In the genomic region with DNA sequence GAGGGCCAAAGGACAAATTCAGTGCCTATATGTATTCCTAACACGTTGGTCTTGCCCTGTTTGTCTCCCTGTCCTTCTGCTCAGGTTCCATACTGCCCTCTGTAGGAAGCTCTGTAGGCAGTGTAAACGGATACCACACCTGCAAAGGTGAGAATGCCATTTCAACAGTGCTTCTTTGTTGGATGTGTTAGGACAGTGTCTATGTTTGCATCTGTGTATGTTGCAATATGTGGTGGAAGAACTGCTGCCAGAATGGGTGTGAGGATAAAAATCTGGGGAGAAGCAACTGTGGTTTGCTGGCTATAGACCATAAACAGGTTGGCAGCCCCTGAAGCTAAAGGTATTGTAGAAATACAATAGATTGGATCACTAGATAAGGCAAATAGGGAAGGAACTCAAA, we compare ENCODE assay signal across 9 cellular contexts.
DNase-seq lines count a peak whose midpoint lies in the region; ATAC-seq, FAIRE-seq and TF ChIP-seq lines count a peak whose summit lies in the region.
"Had no signal": no experiment of that assay in that cellular context is flagged by ENCODE, and none has a peak within 500 bp of the region (broad histone marks: within the 10 kb centered on the region; RNA-seq: fewer than 3 reads in every experiment).

No MANE protein-coding gene starts in this region.

- intact Hi-C loops in vagina (cut with DNase I) = no loop called here
- intact Hi-C loops in activated T-helper 2 cell treated with anti-CD3 and anti-CD28 coated beads, Interferon-gamma antibody, Interleukin-2, Interleukin-4, amounts not matched to agents 10 μg/mL and 5 μg/mL and 100 μg/mL, durations not matched to agents 14 hours and 24 hours and 36 hours (cut with micrococcal nuclease) = no loop called here

- peak; percentile 48 to 50; a peak in 4 of 5 replicates for TF ChIP-seq RAD21 in A549 (conservative IDR thresholded peaks at IDR 0.05 in 1 of 2, IDR thresholded peaks at IDR 0.05 in 1 of 2)

- H3K27ac Mint-ChIP-seq in activated T-helper 2 cell treated with anti-CD3 and anti-CD28 coated beads, Interferon-gamma antibody, Interleukin-2, Interleukin-4, amounts not matched to agents 10 μg/mL and 5 μg/mL and 100 μg/mL, durations not matched to agents 14 hours and 24 hours and 36 hours = no peak overlapping the region

- peak; percentile 51 for FAIRE-seq in A549 (lab: Jason Lieb, UNC)

- H3K4me1 ChIP-seq in A549 = no peaks in the 10 kb centered on the region
- peaks cover 4% of the 10 kb centered on the region for H3K4me1 ChIP-seq in vagina

- CTCF ChIA-PET in A549 (lab: Yijun Ruan, JAX) = interaction anchor here (0.6 to 4.9 kb wide), 23 partner anchors 9 to 280 kb away, joined by 3 to 39 read pairs (median 4); no protein-coding TSS in a partner anchor

- peaks cover 0 to 46% of the 10 kb centered on the region in 2 donors for H3K36me3 ChIP-seq in vagina

- POLR2A ChIA-PET in A549 (lab: Yijun Ruan, JAX) = no interaction called here

- H3K4me2 ChIP-seq in A549 = no peak overlapping the region

- ATAC-seq in A549 = peak in 1 of 2 experiments; percentile 79; a peak in 4 of 6 replicates
- ATAC-seq in GM19324 (IDR thresholded peaks at IDR 0.05; ENCODE audit: low FRiP score, unreplicated experiment) = no peak
- no peak for ATAC-seq in HG03457 (IDR thresholded peaks at IDR 0.05; ENCODE audit: unreplicated experiment)

- H3K9me3 ChIP-seq in A549 (no peaks in the 10 kb centered on the region), vagina (no peaks in the 10 kb centered on the region)

- H3K36me3 Mint-ChIP-seq in activated T-helper 2 cell treated with anti-CD3 and anti-CD28 coated beads, Interferon-gamma antibody, Interleukin-2, Interleukin-4, amounts not matched to agents 10 μg/mL and 5 μg/mL and 100 μg/mL, durations not matched to agents 14 hours and 24 hours and 36 hours (ENCODE audit: low read depth) = peaks cover 49% of the 10 kb centered on the region

- H3K27ac ChIP-seq in A549 (no peak overlapping the region), vagina (no peak overlapping the region)

- no peaks in the 10 kb centered on the region for H3K27me3 ChIP-seq in vagina

- H3K4me1 Mint-ChIP-seq in activated T-helper 2 cell treated with anti-CD3 and anti-CD28 coated beads, Interferon-gamma antibody, Interleukin-2, Interleukin-4, amounts not matched to agents 10 μg/mL and 5 μg/mL and 100 μg/mL, durations not matched to agents 14 hours and 24 hours and 36 hours (ENCODE audit: low read depth) = no peaks in the 10 kb centered on the region

- peak; percentile 30 to 47 for DNase-seq in A549 (ENCODE audit: low read depth in 1 of 2, low spot score in 1 of 2)
- peak; percentile 91 for DNase-seq in NCI-H748 (lab: John Stamatoyannopoulos, UW; ENCODE audit: unreplicated experiment)
- DNase-seq in fibroblast of the aortic adventitia (ENCODE audit: low read depth) = no peak
- DNase-seq in vagina (ENCODE audit: extremely low spot score in 2 of 2) = no peak
- no peak for DNase-seq in activated T-helper 2 cell treated with anti-CD3 and anti-CD28 coated beads, Interferon-gamma antibody, Interleukin-2, Interleukin-4, amounts not matched to agents 10 μg/mL and 5 μg/mL and 100 μg/mL, durations not matched to agents 14 hours and 24 hours and 36 hours (ENCODE audit: low spot score)
- DNase-seq: activated effector memory CD4-positive, alpha-beta T cell treated with Interleukin-2 at 50 U/mL for 16 hours had no signal

- TF ChIP-seq POLR2A in A549 (IDR thresholded peaks at IDR 0.05; ENCODE audit: low read length) (no peak), vagina (IDR thresholded peaks at IDR 0.05) (no peak)

- no peaks in the 10 kb centered on the region for H3K9me3 Mint-ChIP-seq in activated T-helper 2 cell treated with anti-CD3 and anti-CD28 coated beads, Interferon-gamma antibody, Interleukin-2, Interleukin-4, amounts not matched to agents 10 μg/mL and 5 μg/mL and 100 μg/mL, durations not matched to agents 14 hours and 24 hours and 36 hours

- no peaks in the 10 kb centered on the region for H3K27me3 Mint-ChIP-seq in activated T-helper 2 cell treated with anti-CD3 and anti-CD28 coated beads, Interferon-gamma antibody, Interleukin-2, Interleukin-4, amounts not matched to agents 10 μg/mL and 5 μg/mL and 100 μg/mL, durations not matched to agents 14 hours and 24 hours and 36 hours (ENCODE audit: low read depth)

- no peak for TF ChIP-seq EP300 in A549 (IDR thresholded peaks at IDR 0.05)

- WGBS in A549 (ENCODE audit: missing lambda C conversion rate) = 11% methylated on average over 2 of the region's 2 CpGs

- H3K4me3 Mint-ChIP-seq in activated T-helper 2 cell treated with anti-CD3 and anti-CD28 coated beads, Interferon-gamma antibody, Interleukin-2, Interleukin-4, amounts not matched to agents 10 μg/mL and 5 μg/mL and 100 μg/mL, durations not matched to agents 14 hours and 24 hours and 36 hours (ENCODE audit: low read depth) = no peak overlapping the region

- TF ChIP-seq CTCF in A549 (IDR thresholded peaks at IDR 0.05) (peak; percentile 55), GM12873 (IDR thresholded peaks at IDR 0.05; ENCODE audit: insufficient read depth, low read depth, low read length, missing control alignments) (peak; percentile 61), fibroblast of the aortic adventitia (IDR thresholded peaks at IDR 0.05; ENCODE audit: insufficient read depth, low read length) (peak; percentile 38), vagina (IDR thresholded peaks at IDR 0.05) (peak in 1 of 3 experiments; percentile 17)

- no peak overlapping the region for H3K4me3 ChIP-seq in A549
- no peak overlapping the region for H3K4me3 ChIP-seq in fibroblast of the aortic adventitia (ENCODE audit: low read depth, low read length)
- H3K4me3 ChIP-seq in vagina = no peak overlapping the region

TF ChIP-seq in A549, 52 proteins besides CTCF, POLR2A, EP300 and RAD21:
- TF ChIP-seq CHD4 (IDR thresholded peaks at IDR 0.05; ENCODE audit: borderline replicate concordance) = no peak
- peak; percentile 40; the same call in 2 of the 3 replicates for TF ChIP-seq SMC3 (IDR thresholded peaks at IDR 0.05)
TF ChIP-seq in A549: peak in this region for 1.

Comparison
In these comparisons a context has a peak if more than half of its experiments do, and no peak if none do; other contexts are left out.
1. DNase-seq: peak in A549 (2 of 2) and NCI-H748 (single experiment); none in fibroblast of the aortic adventitia (single experiment), vagina (0 of 2) and activated T-helper 2 cell treated with anti-CD3 and anti-CD28 coated beads, Interferon-gamma antibody, Interleukin-2, Interleukin-4, amounts not matched to agents 10 μg/mL and 5 μg/mL and 100 μg/mL, durations not matched to agents 14 hours and 24 hours and 36 hours (single experiment).